In the genomic region with DNA sequence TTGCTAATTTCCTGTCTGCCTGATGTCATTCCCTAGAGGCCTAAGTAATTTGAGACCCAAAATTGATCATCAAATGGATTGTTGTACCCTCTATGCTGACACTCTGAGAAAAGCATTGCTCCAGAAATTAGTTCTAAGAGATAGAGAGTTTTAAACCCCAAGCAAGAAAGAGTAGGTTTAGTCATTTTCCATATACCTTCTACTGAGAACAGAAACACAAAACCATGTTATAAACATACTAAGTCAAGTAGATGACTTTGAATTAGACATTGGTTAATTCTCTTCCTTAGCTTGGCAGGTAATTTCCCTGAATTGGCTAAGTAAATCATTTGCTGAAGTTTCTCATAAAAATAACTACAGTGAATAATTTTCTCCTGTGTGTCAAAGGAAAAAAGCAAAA, we compare ENCODE assay signal across 39 cellular contexts.
"Had no signal": no experiment of that assay in that cellular context is flagged by ENCODE, and none has a peak within 500 bp of the region (broad histone marks: within the 10 kb centered on the region; RNA-seq: fewer than 3 reads in every experiment).

No MANE protein-coding gene starts in this region.

- DNase-seq: activated effector memory CD4-positive, alpha-beta T cell treated with anti-CD3 and anti-CD28 coated beads, Interleukin-2, amount 50 U/mL, for 16 hours; activated effector memory CD4-positive, alpha-beta T cell treated with Interleukin-2 at 50 U/mL for 16 hours; activated gamma-delta T cell; activated gamma-delta T cell treated with Interleukin-2 at 50 U/mL for 16 hours; activated naive CD4-positive, alpha-beta T cell; activated naive CD4-positive, alpha-beta T cell treated with anti-CD3 and anti-CD28 coated beads for 36 hours; activated naive CD4-positive, alpha-beta T cell treated with anti-CD3 and anti-CD28 coated beads, Interleukin-2, amount 10 ng/mL, durations not matched to agents 7 days and 5 days; activated naive CD4-positive, alpha-beta T cell treated with anti-CD3 and anti-CD28 coated beads, Interleukin-2, amount 50 U/mL, for 16 hours; activated naive CD4-positive, alpha-beta T cell treated with Interleukin-2 at 50 U/mL for 16 hours; activated naive CD8-positive, alpha-beta T cell treated with anti-CD3 and anti-CD28 coated beads for 36 hours; activated naive CD8-positive, alpha-beta T cell treated with anti-CD3 and anti-CD28 coated beads, Interleukin-2, amount 10 ng/mL, durations not matched to agents 7 days and 5 days; activated naive CD8-positive, alpha-beta T cell treated with anti-CD3 and anti-CD28 coated beads, Interleukin-2, amount 50 U/mL, for 24 hours; activated T-cell treated with anti-CD3 and anti-CD28 coated beads, Interleukin-2, amount 50 U/mL, for 24 hours; activated T-cell treated with anti-CD3 and anti-CD28 coated beads, Interleukin-2, amount 50 U/mL, for 4 hours; activated T-cell treated with anti-CD3 and anti-CD28 coated beads, Interleukin-2, amount 50 U/mL, for 48 hours; activated T-cell treated with anti-CD3 and anti-CD28 coated beads, Interleukin-2, amount 50 U/mL, for 72 hours; adrenal gland; amniotic stem cell; amygdala; anterior cingulate cortex; aorta; body of pancreas; brain microvascular endothelial cell; caudate nucleus; central memory CD4-positive, alpha-beta T cell; cerebellar nuclear complex had no signal

- H3K4me1 Mint-ChIP-seq: activated naive CD4-positive, alpha-beta T cell treated with anti-CD3 and anti-CD28 coated beads, Interleukin-2, amount 10 ng/mL, durations not matched to agents 7 days and 5 days; activated naive CD4-positive, alpha-beta T cell treated with anti-CD3 and anti-CD28 coated beads, Interleukin-2, amount 50 U/mL, for 24 hours; activated naive CD8-positive, alpha-beta T cell treated with anti-CD3 and anti-CD28 coated beads, Interleukin-2, amount 10 ng/mL, durations not matched to agents 7 days and 5 days; activated naive CD8-positive, alpha-beta T cell treated with anti-CD3 and anti-CD28 coated beads, Interleukin-2, amount 50 U/mL, for 24 hours; brain; central memory CD8-positive, alpha-beta T cell had no signal

- H3K36me3 Mint-ChIP-seq: activated naive CD4-positive, alpha-beta T cell treated with anti-CD3 and anti-CD28 coated beads, Interleukin-2, amount 10 ng/mL, durations not matched to agents 7 days and 5 days; activated naive CD8-positive, alpha-beta T cell treated with anti-CD3 and anti-CD28 coated beads, Interleukin-2, amount 10 ng/mL, durations not matched to agents 7 days and 5 days; brain had no signal

- H3K9me3 Mint-ChIP-seq: activated naive CD4-positive, alpha-beta T cell treated with anti-CD3 and anti-CD28 coated beads for 36 hours; activated naive CD4-positive, alpha-beta T cell treated with anti-CD3 and anti-CD28 coated beads, Interleukin-2, amount 10 ng/mL, durations not matched to agents 7 days and 5 days; activated naive CD4-positive, alpha-beta T cell treated with anti-CD3 and anti-CD28 coated beads, Interleukin-2, amount 50 U/mL, for 24 hours; activated naive CD4-positive, alpha-beta T cell treated with anti-CD3 and anti-CD28 coated beads, Interleukin-2, amount 50 U/mL, for 72 hours; activated naive CD8-positive, alpha-beta T cell treated with anti-CD3 and anti-CD28 coated beads for 36 hours; activated naive CD8-positive, alpha-beta T cell treated with anti-CD3 and anti-CD28 coated beads, Interleukin-2, amount 10 ng/mL, durations not matched to agents 7 days and 5 days; activated naive CD8-positive, alpha-beta T cell treated with anti-CD3 and anti-CD28 coated beads, Interleukin-2, amount 50 U/mL, for 24 hours; activated T-cell treated with anti-CD3 and anti-CD28 coated beads, Interleukin-2, amount 50 U/mL, for 24 hours; activated T-cell treated with anti-CD3 and anti-CD28 coated beads, Interleukin-2, amount 50 U/mL, for 4 hours; activated T-cell treated with anti-CD3 and anti-CD28 coated beads, Interleukin-2, amount 50 U/mL, for 72 hours; activated T-helper 1 cell treated with anti-CD3 and anti-CD28 coated beads, Interleukin-12 subunit alpha, Interleukin-12 subunit beta, Interleukin-2, Interleukin-4 antibody, amounts not matched to agents 30 ng/mL and 10 ng/mL and 1 ng/mL, durations not matched to agents 14 hours and 24 hours and 36 hours; activated T-helper 2 cell treated with anti-CD3 and anti-CD28 coated beads, Interferon-gamma antibody, Interleukin-2, Interleukin-4, amounts not matched to agents 10 μg/mL and 5 μg/mL and 100 μg/mL, durations not matched to agents 14 hours and 24 hours and 36 hours; brain; central memory CD8-positive, alpha-beta T cell had no signal

- H3K4me3 Mint-ChIP-seq: activated naive CD4-positive, alpha-beta T cell treated with anti-CD3 and anti-CD28 coated beads for 36 hours; activated naive CD4-positive, alpha-beta T cell treated with anti-CD3 and anti-CD28 coated beads, Interleukin-2, amount 10 ng/mL, durations not matched to agents 7 days and 5 days; activated naive CD4-positive, alpha-beta T cell treated with anti-CD3 and anti-CD28 coated beads, Interleukin-2, amount 50 U/mL, for 24 hours; activated naive CD8-positive, alpha-beta T cell; activated naive CD8-positive, alpha-beta T cell treated with anti-CD3 and anti-CD28 coated beads for 36 hours; activated naive CD8-positive, alpha-beta T cell treated with anti-CD3 and anti-CD28 coated beads, Interleukin-2, amount 10 ng/mL, durations not matched to agents 7 days and 5 days; activated naive CD8-positive, alpha-beta T cell treated with anti-CD3 and anti-CD28 coated beads, Interleukin-2, amount 50 U/mL, for 24 hours; activated T-cell treated with anti-CD3 and anti-CD28 coated beads, Interleukin-2, amount 50 U/mL, for 24 hours; activated T-cell treated with anti-CD3 and anti-CD28 coated beads, Interleukin-2, amount 50 U/mL, for 4 hours; activated T-cell treated with anti-CD3 and anti-CD28 coated beads, Interleukin-2, amount 50 U/mL, for 72 hours; activated T-helper 1 cell treated with anti-CD3 and anti-CD28 coated beads, Interleukin-12 subunit alpha, Interleukin-12 subunit beta, Interleukin-2, Interleukin-4 antibody, amounts not matched to agents 30 ng/mL and 10 ng/mL and 1 ng/mL, durations not matched to agents 14 hours and 24 hours and 36 hours; brain; central memory CD8-positive, alpha-beta T cell had no signal

- H3K4me1 ChIP-seq: adrenal gland, ascending aorta, body of pancreas, breast epithelium had no signal

- H3K36me3 ChIP-seq: adrenal gland, brain microvascular endothelial cell, breast epithelium, cardiac muscle cell had no signal

- FAIRE-seq: astrocyte, bronchial epithelial cell, colon had no signal

- H3K9me3 ChIP-seq: adrenal gland, ascending aorta, body of pancreas, breast epithelium had no signal

- H3K27me3 ChIP-seq: adrenal gland, ascending aorta, body of pancreas, brain microvascular endothelial cell, breast epithelium, cardiac muscle cell had no signal

- H3K27ac Mint-ChIP-seq: activated naive CD4-positive, alpha-beta T cell treated with anti-CD3 and anti-CD28 coated beads, Interleukin-2, amount 10 ng/mL, durations not matched to agents 7 days and 5 days; activated naive CD8-positive, alpha-beta T cell; activated naive CD8-positive, alpha-beta T cell treated with anti-CD3 and anti-CD28 coated beads for 36 hours; activated naive CD8-positive, alpha-beta T cell treated with anti-CD3 and anti-CD28 coated beads, Interleukin-2, amount 10 ng/mL, durations not matched to agents 7 days and 5 days; activated naive CD8-positive, alpha-beta T cell treated with anti-CD3 and anti-CD28 coated beads, Interleukin-2, amount 50 U/mL, for 24 hours; activated T-cell treated with anti-CD3 and anti-CD28 coated beads, Interleukin-2, amount 50 U/mL, for 24 hours; activated T-cell treated with anti-CD3 and anti-CD28 coated beads, Interleukin-2, amount 50 U/mL, for 72 hours; activated T-helper 1 cell treated with anti-CD3 and anti-CD28 coated beads, Interleukin-12 subunit alpha, Interleukin-12 subunit beta, Interleukin-2, Interleukin-4 antibody, amounts not matched to agents 30 ng/mL and 10 ng/mL and 1 ng/mL, durations not matched to agents 14 hours and 24 hours and 36 hours; activated T-helper 2 cell treated with anti-CD3 and anti-CD28 coated beads, Interferon-gamma antibody, Interleukin-2, Interleukin-4, amounts not matched to agents 10 μg/mL and 5 μg/mL and 100 μg/mL, durations not matched to agents 14 hours and 24 hours and 36 hours; brain had no signal

- H3K4me3 ChIP-seq: adrenal gland, ascending aorta, body of pancreas, breast epithelium, cardiac muscle cell had no signal

- H3K27ac ChIP-seq: adrenal gland, ascending aorta, body of pancreas, brain microvascular endothelial cell, breast epithelium, cardiac muscle cell had no signal

- H3K27me3 Mint-ChIP-seq: activated naive CD4-positive, alpha-beta T cell treated with anti-CD3 and anti-CD28 coated beads, Interleukin-2, amount 10 ng/mL, durations not matched to agents 7 days and 5 days; activated naive CD4-positive, alpha-beta T cell treated with anti-CD3 and anti-CD28 coated beads, Interleukin-2, amount 50 U/mL, for 24 hours; activated naive CD8-positive, alpha-beta T cell; activated naive CD8-positive, alpha-beta T cell treated with anti-CD3 and anti-CD28 coated beads for 36 hours; activated naive CD8-positive, alpha-beta T cell treated with anti-CD3 and anti-CD28 coated beads, Interleukin-2, amount 10 ng/mL, durations not matched to agents 7 days and 5 days; activated naive CD8-positive, alpha-beta T cell treated with anti-CD3 and anti-CD28 coated beads, Interleukin-2, amount 50 U/mL, for 24 hours; activated T-cell treated with anti-CD3 and anti-CD28 coated beads, Interleukin-2, amount 50 U/mL, for 24 hours; brain; central memory CD8-positive, alpha-beta T cell had no signal

- ATAC-seq: activated naive CD8-positive, alpha-beta T cell treated with anti-CD3 and anti-CD28 coated beads, Interleukin-2, amount 50 U/mL, for 24 hours; body of pancreas had no signal
